Comparison of ENCODE assay signal across 8 cellular contexts in the genomic region with DNA sequence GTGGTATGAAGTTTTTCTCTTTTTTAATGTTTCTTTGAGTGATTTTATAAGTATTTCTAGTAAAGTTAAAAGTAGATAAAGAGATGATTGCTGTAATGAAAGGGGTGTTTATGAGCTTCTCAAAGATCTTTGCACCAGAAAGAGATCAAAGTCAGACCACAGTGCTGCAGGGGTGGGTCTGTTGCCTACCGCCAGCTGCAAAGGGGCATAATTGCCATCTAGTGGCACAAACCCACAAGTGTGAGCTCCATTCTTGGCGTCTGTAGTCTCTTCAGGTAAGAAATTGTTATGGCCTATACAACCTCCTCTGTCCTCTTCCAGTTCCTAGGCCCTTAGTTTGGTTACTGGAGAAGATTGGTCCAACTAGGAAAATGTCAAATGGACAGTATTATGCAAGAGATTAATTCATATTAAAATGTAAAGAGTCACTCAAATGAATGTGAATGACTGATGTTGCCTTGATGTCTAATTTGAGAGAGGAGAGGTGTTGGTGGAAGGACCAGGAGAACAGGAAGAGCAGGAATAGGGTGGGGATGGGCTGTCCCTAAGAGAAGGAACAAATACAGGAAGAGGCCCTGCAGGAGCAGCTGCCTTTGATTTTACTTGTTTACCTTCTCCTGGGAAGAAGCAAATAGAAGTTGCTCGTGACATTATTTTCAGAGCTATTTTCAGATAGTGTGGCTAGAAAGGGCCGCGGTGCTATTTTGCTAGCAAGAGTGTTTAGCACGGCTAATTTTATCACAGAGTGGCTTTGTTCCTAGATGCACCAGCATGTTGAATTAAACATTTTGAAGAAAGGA. TPM values are rescaled to one million over a fixed set of nuclear protein-coding genes. Genes with fewer than 3 reads are reported as not detected.
DNase-seq lines count a peak whose midpoint lies in the region; ATAC-seq and TF ChIP-seq lines count a peak whose summit lies in the region.

No MANE protein-coding gene starts in this region.

- 43 to 46% methylated on average over 6 of the region's 6 CpGs for WGBS in esophagus, 2 donors

- H3K36me3 ChIP-seq in WERI-Rb-1: no peaks in the 10 kb centered on the region
- no peaks in the 10 kb centered on the region for H3K36me3 ChIP-seq in esophagus (ENCODE audit: control insufficient read depth in 2 of 2, insufficient read depth in 2 of 2, low read length in 1 of 2)

- H3K9me3 ChIP-seq in WERI-Rb-1 (ENCODE audit: severe bottlenecking) (no peaks in the 10 kb centered on the region), esophagus (ENCODE audit: control insufficient read depth in 2 of 2, insufficient read depth in 1 of 2, low read depth in 1 of 2, low read length in 1 of 2) (no peaks in the 10 kb centered on the region)

- H3K27me3 ChIP-seq in WERI-Rb-1 (ENCODE audit: insufficient read depth, low read depth, severe bottlenecking) (no peaks in the 10 kb centered on the region), esophagus (ENCODE audit: control insufficient read depth in 1 of 2, insufficient read depth in 2 of 2, low read length in 2 of 2) (no peaks in the 10 kb centered on the region)

- peaks cover 0 to 7% of the 10 kb centered on the region in 2 donors for H3K4me1 ChIP-seq in esophagus (ENCODE audit: control insufficient read depth in 2 of 2, insufficient read depth in 2 of 2, low read length in 1 of 2)

- H3K27ac ChIP-seq in WERI-Rb-1 (no peak overlapping the region), esophagus (ENCODE audit: low read depth in 2 of 2, low read length in 1 of 2) (peak overlapping the region; percentile 60 to 83)

- no peak for ATAC-seq in HG03457 (IDR thresholded peaks at IDR 0.05; ENCODE audit: unreplicated experiment)

- H3K4me3 ChIP-seq in Jurkat, Clone E6-1 (ENCODE audit: low read length): no peak overlapping the region
- H3K4me3 ChIP-seq in WERI-Rb-1 (ENCODE audit: low read depth, low read length): no peak overlapping the region
- H3K4me3 ChIP-seq in esophagus (ENCODE audit: low read depth in 1 of 2, low read length in 2 of 2): peak overlapping the region in 1 of 2 donors; percentile 18

- DNase-seq in GDM1 (lab: John Stamatoyannopoulos, UW) (peak; percentile 14), WERI-Rb-1 (no peak), Ammon's horn (ENCODE audit: low spot score) (no peak), kidney glomerular epithelial cell (lab: John Stamatoyannopoulos, UW) (no peak)
- peak; percentile 92 for DNase-seq in Jurkat, Clone E6-1 (ENCODE audit: low read depth, low spot score)
- peak; percentile 26 for DNase-seq in stimulated activated CD4-positive, alpha-beta T cell treated with anti-CD3 and anti-CD28 coated beads, Interleukin-4, amount 100 ng/mL, for 1 hour

- 0 out of 2 replicates have a peak, but pooled peaks have one; percentile 15 for TF ChIP-seq CTCF in WERI-Rb-1 (IDR thresholded peaks at IDR 0.05; ENCODE audit: low read depth, low read length)

RNA-seq across cellular contexts. Expression of gene GSK3B, which starts 53.0 kb away (rescaled TPM):
- 21.1 TPM for polyA plus RNA-seq in Jurkat, Clone E6-1 (2012; ENCODE audit: insufficient read depth, insufficient read length)
- polyA plus RNA-seq in esophagus: 10 to 100 TPM in 1 of 2 donors, 1 to 10 TPM in 1; 8.8 to 12.0 TPM

Comparison
In these comparisons a context has a peak if more than half of its experiments do, and no peak if none do; other contexts are left out.
1. DNase-seq: peak in GDM1 (single experiment), Jurkat, Clone E6-1 (single experiment) and stimulated activated CD4-positive, alpha-beta T cell treated with anti-CD3 and anti-CD28 coated beads, Interleukin-4, amount 100 ng/mL, for 1 hour (single experiment); none in WERI-Rb-1 (single experiment), Ammon's horn (single experiment) and kidney glomerular epithelial cell (single experiment).